Comparison of ENCODE assay signal across 1 cellular context in the genomic region with DNA sequence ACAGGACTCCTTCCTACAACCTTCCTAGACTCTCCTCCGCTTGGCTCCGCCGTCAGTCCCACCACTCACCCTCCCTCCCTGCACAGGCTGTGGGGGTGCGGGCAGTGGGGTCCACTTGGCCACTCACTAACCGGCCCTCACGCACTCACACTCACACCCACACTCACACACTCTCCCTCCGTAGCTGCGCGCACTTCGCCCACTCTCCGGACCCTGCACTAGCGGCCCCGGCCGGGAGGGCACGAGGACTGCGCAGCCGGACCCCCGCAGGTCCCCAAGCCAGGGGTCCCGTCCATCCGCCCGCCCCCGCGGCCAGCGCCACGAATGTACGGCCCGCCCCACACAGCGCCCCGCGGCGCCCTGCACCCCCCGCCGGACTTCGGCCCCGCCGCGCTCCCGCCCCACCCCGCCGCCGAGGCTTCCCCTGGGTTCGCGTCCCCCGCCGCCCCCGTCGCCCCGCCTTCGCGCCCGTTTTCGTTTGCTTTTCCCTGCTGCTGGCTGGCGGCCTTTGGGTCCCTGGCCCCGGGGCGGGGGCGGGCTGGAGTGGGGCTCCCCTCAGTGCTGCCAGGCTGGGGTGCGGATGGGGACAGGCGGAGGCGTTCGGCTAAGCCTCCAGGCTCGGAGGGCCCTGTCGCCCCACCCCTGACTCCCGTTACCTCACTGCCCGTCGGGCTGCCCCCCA.
A peak's percentile ranks its signal among the peaks of the same experiment; 100 is the strongest.
TF ChIP-seq lines count a peak whose summit lies in the region.

No MANE protein-coding gene starts in this region.

TF ChIP-seq in H1, 55 proteins besides CTCF, POLR2A, EP300 and RAD21:
- TF ChIP-seq MAFK (IDR thresholded peaks at IDR 0.05; ENCODE audit: low read depth, low read length) (no peak), TEAD4 (IDR thresholded peaks at IDR 0.05; ENCODE audit: low read depth, low read length) (no peak), RXRA (IDR thresholded peaks at IDR 0.05; ENCODE audit: insufficient read depth, low read depth, low read length) (no peak), SIN3A (conservative IDR thresholded peaks at IDR 0.05 in 1 of 2, IDR thresholded peaks at IDR 0.05 in 1 of 2; ENCODE audit: low read depth in 1 of 2, low read length in 2 of 2) (no peak), ASH2L (IDR thresholded peaks at IDR 0.05; ENCODE audit: low read length) (peak; percentile 77), BACH1 (IDR thresholded peaks at IDR 0.05; ENCODE audit: low read length) (no peak), EZH2 (IDR thresholded peaks at IDR 0.05; ENCODE audit: low read depth, low read length, severe bottlenecking) (peak; percentile 35), JUN (IDR thresholded peaks at IDR 0.05; ENCODE audit: low read depth, low read length) (no peak), POU5F1 (IDR thresholded peaks at IDR 0.05; ENCODE audit: low read depth, low read length) (no peak), SUZ12 (IDR thresholded peaks at IDR 0.05; ENCODE audit: low read length) (peak; percentile 62), CEBPB (IDR thresholded peaks at IDR 0.05; ENCODE audit: low read depth, low read length) (no peak), GTF2F1 (IDR thresholded peaks at IDR 0.05; ENCODE audit: borderline replicate concordance, low read depth, low read length) (no peak), KDM4A (IDR thresholded peaks at IDR 0.05; ENCODE audit: low read depth, low read length, severe bottlenecking) (peak; percentile 58)
- TF ChIP-seq, protein P1, sequence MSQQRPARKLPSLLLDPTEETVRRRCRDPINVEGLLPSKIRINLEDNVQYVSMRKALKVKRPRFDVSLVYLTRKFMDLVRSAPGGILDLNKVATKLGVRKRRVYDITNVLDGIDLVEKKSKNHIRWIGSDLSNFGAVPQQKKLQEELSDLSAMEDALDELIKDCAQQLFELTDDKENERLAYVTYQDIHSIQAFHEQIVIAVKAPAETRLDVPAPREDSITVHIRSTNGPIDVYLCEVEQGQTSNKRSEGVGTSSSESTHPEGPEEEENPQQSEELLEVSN (IDR thresholded peaks at IDR 0.05): no peak
